In genomic region chr2:118013221-118013723, GRCh38 we compare ENCODE assay signal across 8 cellular contexts.
DNase-seq lines count a peak whose midpoint lies in the region; ATAC-seq and TF ChIP-seq lines count a peak whose summit lies in the region.

No MANE protein-coding gene starts in this region.

- no peaks in the 10 kb centered on the region for H3K9me3 Mint-ChIP-seq in stimulated activated naive B cell treated with anti-CD40 and anti-IgM and Interleukin-4, amounts not matched to agents 10 μg/mL and 1 μg/mL and 100 μg/mL, for 72 hours

- peaks cover 4% of the 10 kb centered on the region for H3K36me3 ChIP-seq in effector memory CD4-positive, alpha-beta T cell (ENCODE audit: control insufficient read depth, insufficient read depth, low read length)

- peak overlapping the region; percentile 95 for H3K4me3 ChIP-seq in GM12875 (ENCODE audit: low read depth, low read length)
- H3K4me3 ChIP-seq in effector memory CD4-positive, alpha-beta T cell (ENCODE audit: insufficient read depth, low read depth, low read length, poor library complexity, severe bottlenecking): peak overlapping the region; percentile 97

- peak; percentile 35 for ATAC-seq in GM21825 (IDR thresholded peaks at IDR 0.05; ENCODE audit: unreplicated experiment)
- ATAC-seq in stimulated activated naive B cell treated with anti-CD40 and anti-IgM and Interleukin-4, amounts not matched to agents 10 μg/mL and 1 μg/mL and 100 μg/mL, for 72 hours (replicated peaks): peak; percentile 49 to 52

- TF ChIP-seq CTCF in GM12875 (IDR thresholded peaks at IDR 0.05; ENCODE audit: borderline replicate concordance, insufficient read depth, low read depth, low read length): no peak

- no peak; the same call in 1 of the 2 replicates for TF ChIP-seq EP300 in Ishikawa (IDR thresholded peaks at IDR 0.05; ENCODE audit: borderline replicate concordance)

- H3K36me3 Mint-ChIP-seq in stimulated activated naive B cell treated with anti-CD40 and anti-IgM and Interleukin-4, amounts not matched to agents 10 μg/mL and 1 μg/mL and 100 μg/mL, for 72 hours: peaks cover under 1 to 4% of the 10 kb centered on the region in 2 donors

- no peaks in the 10 kb centered on the region for H3K27me3 ChIP-seq in effector memory CD4-positive, alpha-beta T cell (replicated peaks; ENCODE audit: control insufficient read depth, insufficient read depth, low read length, poor library complexity, severe bottlenecking)

- H3K27ac Mint-ChIP-seq in stimulated activated naive B cell treated with anti-CD40 and anti-IgM and Interleukin-4, amounts not matched to agents 10 μg/mL and 1 μg/mL and 100 μg/mL, for 72 hours: peak overlapping the region; percentile 94

- no peaks in the 10 kb centered on the region for H3K9me3 ChIP-seq in effector memory CD4-positive, alpha-beta T cell (ENCODE audit: control insufficient read depth, low read length)

- H3K27ac ChIP-seq in effector memory CD4-positive, alpha-beta T cell (ENCODE audit: insufficient read depth, low read length, poor library complexity, severe bottlenecking): peak overlapping the region; percentile 97

- H3K27me3 Mint-ChIP-seq in stimulated activated naive B cell treated with anti-CD40 and anti-IgM and Interleukin-4, amounts not matched to agents 10 μg/mL and 1 μg/mL and 100 μg/mL, for 72 hours: peaks cover 14 to 18% of the 10 kb centered on the region in 2 donors

- H3K4me1 Mint-ChIP-seq in stimulated activated naive B cell treated with anti-CD40 and anti-IgM and Interleukin-4, amounts not matched to agents 10 μg/mL and 1 μg/mL and 100 μg/mL, for 72 hours: peaks cover 22 to 33% of the 10 kb centered on the region in 2 donors

- peak overlapping the region; percentile 92 to 97 for H3K4me3 Mint-ChIP-seq in stimulated activated naive B cell treated with anti-CD40 and anti-IgM and Interleukin-4, amounts not matched to agents 10 μg/mL and 1 μg/mL and 100 μg/mL, for 72 hours

- no peak for TF ChIP-seq RAD21 in Ishikawa (IDR thresholded peaks at IDR 0.05; ENCODE audit: low read depth)

- DNase-seq in activated CD4-positive, alpha-beta T cell treated with anti-CD3 and anti-CD28 coated beads for 4 hours: peak; percentile 22 to 36
- DNase-seq in effector memory CD4-positive, alpha-beta T cell: peak; percentile 11 to 21 (median 12)
- DNase-seq in medulla oblongata (ENCODE audit: extremely low spot score): peak; percentile 38
- DNase-seq in stimulated activated naive B cell treated with anti-CD40 and anti-IgM and Interleukin-4, amounts not matched to agents 10 μg/mL and 1 μg/mL and 100 μg/mL, for 72 hours: peak; percentile 6
- no peak for DNase-seq in cerebellar nuclear complex (lab: John Stamatoyannopoulos, UW)

- H3K4me1 ChIP-seq in effector memory CD4-positive, alpha-beta T cell (ENCODE audit: control insufficient read depth, insufficient read depth, low read length, poor library complexity, severe bottlenecking): peaks cover 16% of the 10 kb centered on the region

TF ChIP-seq in Ishikawa, 13 proteins besides CTCF, POLR2A, EP300 and RAD21:
- TF ChIP-seq EGR1 (IDR thresholded peaks at IDR 0.05): no peak
- peak; percentile 57 for TF ChIP-seq USF1 (IDR thresholded peaks at IDR 0.05)
- TF ChIP-seq MAX (IDR thresholded peaks at IDR 0.05): peak; percentile 19; the same call in 1 of the 2 replicates
- no peak; the same call in 1 of the 2 replicates for TF ChIP-seq TAF1 (IDR thresholded peaks at IDR 0.05; ENCODE audit: low read depth)
- no peak for TF ChIP-seq YY1 (IDR thresholded peaks at IDR 0.05; ENCODE audit: low read depth)
- TF ChIP-seq ZBTB7A (IDR thresholded peaks at IDR 0.05; ENCODE audit: low read depth): peak; percentile 51
- TF ChIP-seq REST (IDR thresholded peaks at IDR 0.05; ENCODE audit: low read depth): no peak
- TF ChIP-seq TEAD4 (IDR thresholded peaks at IDR 0.05): 0 out of 2 replicates have a peak, but pooled peaks have one; percentile 8
- TF ChIP-seq TCF12 (IDR thresholded peaks at IDR 0.05; ENCODE audit: low read depth): no peak; the same call in 1 of the 2 replicates
- no peak for TF ChIP-seq NFIC (IDR thresholded peaks at IDR 0.05)
- TF ChIP-seq CREB1 (IDR thresholded peaks at IDR 0.05; ENCODE audit: low read depth): no peak
- no peak; the same call in 1 of the 2 replicates for TF ChIP-seq FOXM1 (IDR thresholded peaks at IDR 0.05; ENCODE audit: borderline replicate concordance, low read depth)
- no peak for TF ChIP-seq CEBPB (IDR thresholded peaks at IDR 0.05)
TF ChIP-seq in Ishikawa: peak in this region for 4.

Comparison
In these comparisons a context has a peak if more than half of its experiments do, and no peak if none do; other contexts are left out.
1. DNase-seq: peak in activated CD4-positive, alpha-beta T cell treated with anti-CD3 and anti-CD28 coated beads for 4 hours (2 of 2), effector memory CD4-positive, alpha-beta T cell (3 of 3), medulla oblongata (single experiment) and stimulated activated naive B cell treated with anti-CD40 and anti-IgM and Interleukin-4, amounts not matched to agents 10 μg/mL and 1 μg/mL and 100 μg/mL, for 72 hours (single experiment); none in cerebellar nuclear complex (0 of 2).